ENCODE assay signal across 1 cellular context in genomic region chr19:35213678-35214632, GRCh38.
TF ChIP-seq lines count a peak whose summit lies in the region.

No MANE protein-coding gene starts in this region.

TF ChIP-seq in SK-N-SH, 30 proteins besides CTCF, POLR2A, EP300 and RAD21 (continued from another document):
- TF ChIP-seq USF1 (IDR thresholded peaks at IDR 0.05; ENCODE audit: borderline replicate concordance, low read depth) (peak; percentile 74; the same call in 1 of the 2 replicates), RCOR1 (IDR thresholded peaks at IDR 0.05; ENCODE audit: low read length) (peak; percentile 45; the same call in 1 of the 2 replicates), POLR2AphosphoS5 (IDR thresholded peaks at IDR 0.05; ENCODE audit: low read depth, low read length) (no peak), TEAD4 (IDR thresholded peaks at IDR 0.05; ENCODE audit: borderline replicate concordance, insufficient read depth) (no peak), FOXM1 (IDR thresholded peaks at IDR 0.05; ENCODE audit: low read depth) (no peak), FOSL2 (IDR thresholded peaks at IDR 0.05; ENCODE audit: borderline replicate concordance, low read depth) (peak; percentile 9; the same call in 1 of the 2 replicates), SMC3 (IDR thresholded peaks at IDR 0.05; ENCODE audit: low read depth, low read length) (no peak), MXI1 (IDR thresholded peaks at IDR 0.05; ENCODE audit: low read depth, low read length) (peak; percentile 46), ELF1 (IDR thresholded peaks at IDR 0.05) (no peak), GATA2 (CRISPR knock-in tag; IDR thresholded peaks at IDR 0.05) (no peak), EZH2phosphoT487 (IDR thresholded peaks at IDR 0.05; ENCODE audit: borderline replicate concordance, low read depth) (no peak), ZBTB33 (IDR thresholded peaks at IDR 0.05; ENCODE audit: borderline replicate concordance, low read depth) (no peak), REST (IDR thresholded peaks at IDR 0.05; ENCODE audit: low read depth, low read length) (no peak), TCF12 (IDR thresholded peaks at IDR 0.05) (peak; percentile 68), NRF1 (IDR thresholded peaks at IDR 0.05; ENCODE audit: low read depth, low read length) (no peak), NFIC (IDR thresholded peaks at IDR 0.05; ENCODE audit: borderline replicate concordance) (peak; percentile 95), CHD2 (IDR thresholded peaks at IDR 0.05; ENCODE audit: low read length, partially characterized antibody) (peak; percentile 21), USF2 (IDR thresholded peaks at IDR 0.05; ENCODE audit: borderline replicate concordance, low read depth, low read length) (no peak), JUND (IDR thresholded peaks at IDR 0.05) (peak; percentile 18; the same call in 1 of the 2 replicates), FOXJ3 (CRISPR knock-in tag; IDR thresholded peaks at IDR 0.05) (no peak), RXRA (IDR thresholded peaks at IDR 0.05; ENCODE audit: borderline replicate concordance, low read depth) (no peak)
